16 cellular contexts compared by ENCODE assay signal in genomic region chr1:160522136-160522535, GRCh38. TPM values are rescaled to one million over a fixed set of nuclear protein-coding genes. Genes with fewer than 3 reads are reported as not detected.
DNase-seq lines count a peak whose midpoint lies in the region; ATAC-seq and TF ChIP-seq lines count a peak whose summit lies in the region.
"Had no signal": no experiment of that assay in that cellular context is flagged by ENCODE, and none has a peak within 500 bp of the region (broad histone marks: within the 10 kb centered on the region; RNA-seq: fewer than 3 reads in every experiment).

No MANE protein-coding gene starts in this region.

- H3K4me3 ChIP-seq in Peyer's patch, result peak overlapping the region; percentile 11 to 46 (median 26)
- H3K4me3 ChIP-seq in upper lobe of right lung, result peak overlapping the region; percentile 40
- H3K4me3 ChIP-seq: pancreas had no signal

- H3K9me3 ChIP-seq in Peyer's patch (no peaks in the 10 kb centered on the region), upper lobe of right lung (no peaks in the 10 kb centered on the region)
- H3K9me3 ChIP-seq: pancreas had no signal

- H3K27me3 ChIP-seq in Peyer's patch (no peaks in the 10 kb centered on the region), upper lobe of right lung (no peaks in the 10 kb centered on the region)
- H3K27me3 ChIP-seq: pancreas had no signal

- H3K36me3 ChIP-seq in Peyer's patch, result no peaks in the 10 kb centered on the region
- no peaks in the 10 kb centered on the region for H3K36me3 ChIP-seq in upper lobe of right lung
- H3K36me3 ChIP-seq: pancreas had no signal

- peaks cover 70% of the 10 kb centered on the region for H3K4me1 Mint-ChIP-seq in activated naive CD4-positive, alpha-beta T cell treated with anti-CD3 and anti-CD28 coated beads, Interleukin-2, amount 10 ng/mL, durations not matched to agents 7 days and 5 days

- H3K4me3 Mint-ChIP-seq in activated naive CD4-positive, alpha-beta T cell treated with anti-CD3 and anti-CD28 coated beads, Interleukin-2, amount 10 ng/mL, durations not matched to agents 7 days and 5 days, result peak overlapping the region; percentile 84
- H3K4me3 Mint-ChIP-seq: WTC11 had no signal

- peaks cover 0 to 4% (median 0%) of the 10 kb centered on the region in 4 donors for H3K4me1 ChIP-seq in Peyer's patch
- H3K4me1 ChIP-seq in upper lobe of right lung, result peaks cover 7% of the 10 kb centered on the region

- no peak for TF ChIP-seq POLR2A in Peyer's patch (IDR thresholded peaks at IDR 0.05)

- H3K27me3 Mint-ChIP-seq in activated naive CD4-positive, alpha-beta T cell treated with anti-CD3 and anti-CD28 coated beads, Interleukin-2, amount 10 ng/mL, durations not matched to agents 7 days and 5 days, result no peaks in the 10 kb centered on the region

- CTCF ChIA-PET in activated naive CD4-positive, alpha-beta T cell treated with anti-CD3 and anti-CD28 coated beads, Interleukin-2, amount 10 ng/mL, durations not matched to agents 7 days and 5 days (lab: Charles Lee), result interaction anchor here (0.8 to 1.8 kb wide), 4 partner anchors 9 to 94 kb away, joined by 3 to 6 read pairs (median 4); no protein-coding TSS in a partner anchor

- ATAC-seq in upper lobe of right lung, result no peak
- no peak for ATAC-seq in GM21717 (IDR thresholded peaks at IDR 0.05; ENCODE audit: unreplicated experiment)
- ATAC-seq in HG02763 (IDR thresholded peaks at IDR 0.05; ENCODE audit: unreplicated experiment), result no peak
- ATAC-seq: pancreas, WTC11 had no signal

- H3K36me3 Mint-ChIP-seq in activated naive CD4-positive, alpha-beta T cell treated with anti-CD3 and anti-CD28 coated beads, Interleukin-2, amount 10 ng/mL, durations not matched to agents 7 days and 5 days, result peaks cover 39% of the 10 kb centered on the region

- H3K27ac ChIP-seq in Peyer's patch (peak overlapping the region; percentile 35 to 81 (median 62)), upper lobe of right lung (peak overlapping the region; percentile 47)

- intact Hi-C loops in upper lobe of right lung (cut with DNase I), result no loop called here

- peaks cover 28% of the 10 kb centered on the region for H3K9me3 Mint-ChIP-seq in activated naive CD4-positive, alpha-beta T cell treated with anti-CD3 and anti-CD28 coated beads, Interleukin-2, amount 10 ng/mL, durations not matched to agents 7 days and 5 days

- no peak for DNase-seq in activated naive CD4-positive, alpha-beta T cell treated with anti-CD3 and anti-CD28 coated beads, Interleukin-2, amount 10 ng/mL, durations not matched to agents 7 days and 5 days
- DNase-seq in activated naive CD4-positive, alpha-beta T cell (lab: John Stamatoyannopoulos, UW), result no peak
- DNase-seq in Peyer's patch (no peak), germinal center (ENCODE audit: low spot score) (peak; percentile 26), upper lobe of right lung (no peak), NCI-H2171 (lab: John Stamatoyannopoulos, UW) (no peak)
- DNase-seq: DMS79 treated with DMSO at 0.1 percent for 48 hours, KG1, mesendoderm, NCI-H187 treated with DMSO at 0.1 percent for 48 hours, NCI-H748 treated with DMSO at 0.1 percent for 48 hours, pancreas, SIG-M5 had no signal

- H3K27ac Mint-ChIP-seq in activated naive CD4-positive, alpha-beta T cell treated with anti-CD3 and anti-CD28 coated beads, Interleukin-2, amount 10 ng/mL, durations not matched to agents 7 days and 5 days, result peak overlapping the region; percentile 95
- H3K27ac Mint-ChIP-seq: WTC11 had no signal

- TF ChIP-seq CTCF in Peyer's patch (IDR thresholded peaks at IDR 0.05) (no peak), upper lobe of right lung (IDR thresholded peaks at IDR 0.05) (no peak)

RNA-seq across cellular contexts. Expression of gene SLAMF6, which starts 0.9 kb away (rescaled TPM):
- total RNA-seq in Peyer's patch (10 to 100 TPM in 1 of 4 donors, 1 to 10 TPM in 2, under 1 TPM in 1; 0.57 to 10.7 (median 5.2) TPM), upper lobe of right lung (4.4 TPM)
- total RNA-seq: WTC11 had no signal

RNA-seq across cellular contexts. Expression of gene CD84, which starts 57.2 kb away (rescaled TPM):
- 10 to 100 TPM in 1 of 4 donors, 1 to 10 TPM in 3; 2.7 to 24.8 (median 5.2) TPM for total RNA-seq in Peyer's patch
- 20.7 TPM for total RNA-seq in upper lobe of right lung
